ENCODE assay signal across 28 cellular contexts in the genomic region with DNA sequence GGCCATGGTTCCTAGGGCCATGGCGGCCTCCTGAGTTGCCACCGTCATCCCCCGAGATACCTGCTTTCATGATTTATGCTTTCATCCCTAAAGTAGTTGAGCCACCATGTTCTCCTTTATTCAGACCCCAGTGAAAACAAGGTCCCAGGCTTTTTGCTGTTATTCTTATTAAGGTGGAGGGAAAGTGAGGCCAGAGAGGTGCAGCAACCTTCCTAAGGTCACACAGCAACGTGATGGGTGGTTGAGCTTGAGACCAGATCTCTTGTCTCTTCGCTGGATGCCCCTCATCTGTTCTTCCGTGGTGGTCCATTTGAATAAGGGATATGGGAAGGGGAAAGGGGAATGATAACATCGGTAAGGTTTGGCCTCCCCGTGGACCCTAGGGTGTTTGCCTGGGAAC.
"Had no signal": no experiment of that assay in that cellular context is flagged by ENCODE, and none has a peak within 500 bp of the region (broad histone marks: within the 10 kb centered on the region; RNA-seq: fewer than 3 reads in every experiment).

No MANE protein-coding gene starts in this region.

- DNase-seq: colonic mucosa; cortex of kidney; effector CD8-positive, alpha-beta T cell; effector memory CD8-positive, alpha-beta T cell; endodermal cell; erythroblast; esophagus squamous epithelium; foreskin fibroblast; foreskin melanocyte; gastrocnemius medialis; glutamatergic neuron; head of caudate nucleus; heart right ventricle; hippocampal formation; left cardiac atrium; left lung; left ventricle myocardium superior; lower lobe of right lung; mesenchymal stem cell; mucosa of descending colon; naive B cell had no signal

- H3K27ac ChIP-seq: colonic mucosa, epithelial cell of prostate, esophagus squamous epithelium, gastrocnemius medialis, heart right ventricle, left lung, lower lobe of right lung had no signal

- H3K9me3 ChIP-seq: colonic mucosa, esophagus squamous epithelium, gastrocnemius medialis, heart right ventricle, left lung, lower lobe of right lung, mucosa of descending colon had no signal

- H3K36me3 ChIP-seq: colonic mucosa, esophagus squamous epithelium, gastrocnemius medialis, left lung, lower lobe of right lung had no signal

- FAIRE-seq: endometrium, islet of Langerhans, keratinocyte had no signal

- H3K27me3 ChIP-seq: colonic mucosa, esophagus squamous epithelium, gastrocnemius medialis had no signal

- H3K9me3 Mint-ChIP-seq: dendritic cell treated with granulocyte-macrophage colony-stimulating factor and Interleukin-4, amounts not matched to agents 40 ng/mL and 50 ng/mL, for 4 days; effector memory CD8-positive, alpha-beta T cell; endodermal cell; mesothelial cell of epicardium; naive B cell had no signal

- ATAC-seq: effector memory CD8-positive, alpha-beta T cell; esophagus mucosa; gastrocnemius medialis; heart right ventricle; left cardiac atrium; left lung; left ventricle myocardium superior; lower lobe of right lung; mucosa of descending colon had no signal

- H3K4me1 Mint-ChIP-seq: mesothelial cell of epicardium, naive B cell had no signal

- H3K4me1 ChIP-seq: colonic mucosa, left lung, lower lobe of right lung had no signal

- H3K4me3 Mint-ChIP-seq: dendritic cell treated with granulocyte-macrophage colony-stimulating factor and Interleukin-4, amounts not matched to agents 40 ng/mL and 50 ng/mL, for 4 days; effector memory CD8-positive, alpha-beta T cell; endodermal cell; mesothelial cell of epicardium; naive B cell had no signal

- H3K4me3 ChIP-seq: colonic mucosa, esophagus squamous epithelium, gastrocnemius medialis, heart right ventricle, left lung, lower lobe of right lung, mucosa of descending colon had no signal

- H3K27ac Mint-ChIP-seq: dendritic cell treated with granulocyte-macrophage colony-stimulating factor and Interleukin-4, amounts not matched to agents 40 ng/mL and 50 ng/mL, for 4 days; effector memory CD8-positive, alpha-beta T cell; endodermal cell; mesothelial cell of epicardium had no signal

- H3K36me3 Mint-ChIP-seq: mesothelial cell of epicardium, naive B cell had no signal
